In genomic region chr12:46219892-46220655, GRCh38 we compare ENCODE assay signal across 1 cellular context.
A peak's percentile ranks its signal among the peaks of the same experiment; 100 is the strongest.
TF ChIP-seq lines count a peak whose summit lies in the region.

No MANE protein-coding gene starts in this region.

TF ChIP-seq in K562, 482 proteins besides CTCF, POLR2A, EP300 and RAD21 (continued from another document and continues in another):
- TF ChIP-seq ZBTB11 (CRISPR knock-in tag; IDR thresholded peaks at IDR 0.05) (no peak), ZFP30 (CRISPR knock-in tag; IDR thresholded peaks at IDR 0.05; ENCODE audit: borderline replicate concordance) (no peak), PHF8 (IDR thresholded peaks at IDR 0.05; ENCODE audit: borderline replicate concordance, low read length) (no peak), ZNF280B (CRISPR knock-in tag; IDR thresholded peaks at IDR 0.05) (no peak), STAG1 (CRISPR knock-in tag; IDR thresholded peaks at IDR 0.05; ENCODE audit: borderline replicate concordance) (no peak), ZNF766 (CRISPR knock-in tag; conservative IDR thresholded peaks at IDR 0.05) (peak; percentile 78; the same call in 1 of the 2 replicates), SMARCC2 (IDR thresholded peaks at IDR 0.05; ENCODE audit: low read depth) (peak; percentile 95), TEAD2 (tag; IDR thresholded peaks at IDR 0.05) (no peak), ZNF282 (CRISPR knock-in tag; IDR thresholded peaks at IDR 0.05) (no peak), RBM17 (IDR thresholded peaks at IDR 0.05; ENCODE audit: borderline replicate concordance, low read depth, low read length) (no peak), FOXJ3 (CRISPR knock-in tag; IDR thresholded peaks at IDR 0.05) (no peak), KDM5B (IDR thresholded peaks at IDR 0.05; ENCODE audit: insufficient replicate concordance, low read depth, low read length) (no peak), SIN3A (IDR thresholded peaks at IDR 0.05; ENCODE audit: borderline replicate concordance in 2 of 2, control insufficient read depth in 1 of 2, low read depth in 2 of 2, low read length in 2 of 2) (no peak), CBX8 (IDR thresholded peaks at IDR 0.05; ENCODE audit: borderline replicate concordance, extremely low read depth, low read depth, low read length, poor library complexity, severe bottlenecking) (no peak), ZNF121 (CRISPR knock-in tag; conservative IDR thresholded peaks at IDR 0.05) (no peak), ZNF318 (IDR thresholded peaks at IDR 0.05; ENCODE audit: borderline replicate concordance in 1 of 2, low read depth in 1 of 2) (peak in 1 of 2 experiments; percentile 65; a peak in 2 of 4 replicates), YBX1 (IDR thresholded peaks at IDR 0.05) (no peak), FOXA1 (IDR thresholded peaks at IDR 0.05; ENCODE audit: borderline replicate concordance) (no peak), BCL6 (CRISPR knock-in tag; IDR thresholded peaks at IDR 0.05) (no peak), ZNF512 (tag; IDR thresholded peaks at IDR 0.05) (no peak)
- TF ChIP-seq, protein P1, sequence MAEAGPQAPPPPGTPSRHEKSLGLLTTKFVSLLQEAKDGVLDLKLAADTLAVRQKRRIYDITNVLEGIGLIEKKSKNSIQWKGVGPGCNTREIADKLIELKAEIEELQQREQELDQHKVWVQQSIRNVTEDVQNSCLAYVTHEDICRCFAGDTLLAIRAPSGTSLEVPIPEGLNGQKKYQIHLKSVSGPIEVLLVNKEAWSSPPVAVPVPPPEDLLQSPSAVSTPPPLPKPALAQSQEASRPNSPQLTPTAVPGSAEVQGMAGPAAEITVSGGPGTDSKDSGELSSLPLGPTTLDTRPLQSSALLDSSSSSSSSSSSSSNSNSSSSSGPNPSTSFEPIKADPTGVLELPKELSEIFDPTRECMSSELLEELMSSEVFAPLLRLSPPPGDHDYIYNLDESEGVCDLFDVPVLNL (CRISPR knock-in tag; IDR thresholded peaks at IDR 0.05; ENCODE audit: low read depth) = no peak
- TF ChIP-seq, protein P2, sequence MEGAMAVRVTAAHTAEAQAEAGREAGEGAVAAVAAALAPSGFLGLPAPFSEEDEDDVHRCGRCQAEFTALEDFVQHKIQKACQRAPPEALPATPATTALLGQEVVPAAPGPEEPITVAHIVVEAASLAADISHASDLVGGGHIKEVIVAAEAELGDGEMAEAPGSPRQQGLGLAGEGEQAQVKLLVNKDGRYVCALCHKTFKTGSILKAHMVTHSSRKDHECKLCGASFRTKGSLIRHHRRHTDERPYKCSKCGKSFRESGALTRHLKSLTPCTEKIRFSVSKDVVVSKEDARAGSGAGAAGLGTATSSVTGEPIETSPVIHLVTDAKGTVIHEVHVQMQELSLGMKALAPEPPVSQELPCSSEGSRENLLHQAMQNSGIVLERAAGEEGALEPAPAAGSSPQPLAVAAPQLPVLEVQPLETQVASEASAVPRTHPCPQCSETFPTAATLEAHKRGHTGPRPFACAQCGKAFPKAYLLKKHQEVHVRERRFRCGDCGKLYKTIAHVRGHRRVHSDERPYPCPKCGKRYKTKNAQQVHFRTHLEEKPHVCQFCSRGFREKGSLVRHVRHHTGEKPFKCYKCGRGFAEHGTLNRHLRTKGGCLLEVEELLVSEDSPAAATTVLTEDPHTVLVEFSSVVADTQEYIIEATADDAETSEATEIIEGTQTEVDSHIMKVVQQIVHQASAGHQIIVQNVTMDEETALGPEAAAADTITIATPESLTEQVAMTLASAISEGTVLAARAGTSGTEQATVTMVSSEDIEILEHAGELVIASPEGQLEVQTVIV (CRISPR knock-in tag; IDR thresholded peaks at IDR 0.05; ENCODE audit: borderline replicate concordance) = no peak
- TF ChIP-seq, protein P3, sequence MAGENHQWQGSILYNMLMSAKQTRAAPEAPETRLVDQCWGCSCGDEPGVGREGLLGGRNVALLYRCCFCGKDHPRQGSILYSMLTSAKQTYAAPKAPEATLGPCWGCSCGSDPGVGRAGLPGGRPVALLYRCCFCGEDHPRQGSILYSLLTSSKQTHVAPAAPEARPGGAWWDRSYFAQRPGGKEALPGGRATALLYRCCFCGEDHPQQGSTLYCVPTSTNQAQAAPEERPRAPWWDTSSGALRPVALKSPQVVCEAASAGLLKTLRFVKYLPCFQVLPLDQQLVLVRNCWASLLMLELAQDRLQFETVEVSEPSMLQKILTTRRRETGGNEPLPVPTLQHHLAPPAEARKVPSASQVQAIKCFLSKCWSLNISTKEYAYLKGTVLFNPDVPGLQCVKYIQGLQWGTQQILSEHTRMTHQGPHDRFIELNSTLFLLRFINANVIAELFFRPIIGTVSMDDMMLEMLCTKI (IDR thresholded peaks at IDR 0.05; ENCODE audit: partially characterized antibody) = no peak
- TF ChIP-seq, protein P4, sequence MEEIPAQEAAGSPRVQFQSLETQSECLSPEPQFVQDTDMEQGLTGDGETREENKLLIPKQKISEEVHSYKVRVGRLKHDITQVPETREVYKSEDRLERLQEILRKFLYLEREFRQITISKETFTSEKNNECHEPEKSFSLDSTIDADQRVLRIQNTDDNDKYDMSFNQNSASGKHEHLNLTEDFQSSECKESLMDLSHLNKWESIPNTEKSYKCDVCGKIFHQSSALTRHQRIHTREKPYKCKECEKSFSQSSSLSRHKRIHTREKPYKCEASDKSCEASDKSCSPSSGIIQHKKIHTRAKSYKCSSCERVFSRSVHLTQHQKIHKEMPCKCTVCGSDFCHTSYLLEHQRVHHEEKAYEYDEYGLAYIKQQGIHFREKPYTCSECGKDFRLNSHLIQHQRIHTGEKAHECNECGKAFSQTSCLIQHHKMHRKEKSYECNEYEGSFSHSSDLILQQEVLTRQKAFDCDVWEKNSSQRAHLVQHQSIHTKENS (CRISPR knock-in tag; IDR thresholded peaks at IDR 0.05) = no peak
- TF ChIP-seq, protein P5, sequence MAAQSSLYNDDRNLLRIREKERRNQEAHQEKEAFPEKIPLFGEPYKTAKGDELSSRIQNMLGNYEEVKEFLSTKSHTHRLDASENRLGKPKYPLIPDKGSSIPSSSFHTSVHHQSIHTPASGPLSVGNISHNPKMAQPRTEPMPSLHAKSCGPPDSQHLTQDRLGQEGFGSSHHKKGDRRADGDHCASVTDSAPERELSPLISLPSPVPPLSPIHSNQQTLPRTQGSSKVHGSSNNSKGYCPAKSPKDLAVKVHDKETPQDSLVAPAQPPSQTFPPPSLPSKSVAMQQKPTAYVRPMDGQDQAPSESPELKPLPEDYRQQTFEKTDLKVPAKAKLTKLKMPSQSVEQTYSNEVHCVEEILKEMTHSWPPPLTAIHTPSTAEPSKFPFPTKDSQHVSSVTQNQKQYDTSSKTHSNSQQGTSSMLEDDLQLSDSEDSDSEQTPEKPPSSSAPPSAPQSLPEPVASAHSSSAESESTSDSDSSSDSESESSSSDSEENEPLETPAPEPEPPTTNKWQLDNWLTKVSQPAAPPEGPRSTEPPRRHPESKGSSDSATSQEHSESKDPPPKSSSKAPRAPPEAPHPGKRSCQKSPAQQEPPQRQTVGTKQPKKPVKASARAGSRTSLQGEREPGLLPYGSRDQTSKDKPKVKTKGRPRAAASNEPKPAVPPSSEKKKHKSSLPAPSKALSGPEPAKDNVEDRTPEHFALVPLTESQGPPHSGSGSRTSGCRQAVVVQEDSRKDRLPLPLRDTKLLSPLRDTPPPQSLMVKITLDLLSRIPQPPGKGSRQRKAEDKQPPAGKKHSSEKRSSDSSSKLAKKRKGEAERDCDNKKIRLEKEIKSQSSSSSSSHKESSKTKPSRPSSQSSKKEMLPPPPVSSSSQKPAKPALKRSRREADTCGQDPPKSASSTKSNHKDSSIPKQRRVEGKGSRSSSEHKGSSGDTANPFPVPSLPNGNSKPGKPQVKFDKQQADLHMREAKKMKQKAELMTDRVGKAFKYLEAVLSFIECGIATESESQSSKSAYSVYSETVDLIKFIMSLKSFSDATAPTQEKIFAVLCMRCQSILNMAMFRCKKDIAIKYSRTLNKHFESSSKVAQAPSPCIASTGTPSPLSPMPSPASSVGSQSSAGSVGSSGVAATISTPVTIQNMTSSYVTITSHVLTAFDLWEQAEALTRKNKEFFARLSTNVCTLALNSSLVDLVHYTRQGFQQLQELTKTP (IDR thresholded peaks at IDR 0.05; ENCODE audit: low read depth in 1 of 2, partially characterized antibody in 2 of 2) = peak; percentile 52 to 57
